Comparison of ENCODE assay signal across 1 cellular context in genomic region chr1:70221241-70222077, GRCh38.
TF ChIP-seq lines count a peak whose summit lies in the region.

SRSF11 (plus strand) TSS chr1:70221380; CDS start chr1:70221637, 257 bp downstream.

TF ChIP-seq in HepG2, 621 proteins besides CTCF, POLR2A, EP300 and RAD21 (continued from another document and continues in another):
- TF ChIP-seq GMEB2 (CRISPR knock-in tag; IDR thresholded peaks at IDR 0.05; ENCODE audit: low read depth) (peak; percentile 68), ZNF414 (CRISPR knock-in tag; IDR thresholded peaks at IDR 0.05) (peak; percentile 16; the same call in 1 of the 2 replicates), HNF4A (CRISPR knock-in tag; IDR thresholded peaks at IDR 0.05) (no peak), JARID2 (CRISPR knock-in tag; IDR thresholded peaks at IDR 0.05; ENCODE audit: insufficient replicate concordance) (no peak), SOX5 (CRISPR knock-in tag; IDR thresholded peaks at IDR 0.05; ENCODE audit: borderline replicate concordance) (peak; percentile 10; the same call in 1 of the 2 replicates), CBFB (CRISPR knock-in tag; IDR thresholded peaks at IDR 0.05) (peak; percentile 69), ZC3H13 (CRISPR knock-in tag; IDR thresholded peaks at IDR 0.05) (peak; percentile 64; the same call in 1 of the 2 replicates), AGO2 (optimal IDR thresholded peaks at IDR 0.05; ENCODE audit: low read depth, low read length) (peak; percentile 97), HDAC1 (CRISPR knock-in tag; IDR thresholded peaks at IDR 0.05) (peak; percentile 90), ZNF407 (CRISPR knock-in tag; IDR thresholded peaks at IDR 0.05; ENCODE audit: not compliant biosample characterization) (peak; percentile 72), PHF20 (CRISPR knock-in tag; IDR thresholded peaks at IDR 0.05) (peak; percentile 68), HINFP (CRISPR knock-in tag; IDR thresholded peaks at IDR 0.05; ENCODE audit: low read depth) (no peak), DMAP1 (CRISPR knock-in tag; IDR thresholded peaks at IDR 0.05) (peak; percentile 95), JUNB (CRISPR knock-in tag; IDR thresholded peaks at IDR 0.05; ENCODE audit: borderline replicate concordance) (peak; percentile 72; the same call in 1 of the 2 replicates), GABPA (IDR thresholded peaks at IDR 0.05; ENCODE audit: low read depth, low read length) (no peak), GABPA (CRISPR knock-in tag; IDR thresholded peaks at IDR 0.05; ENCODE audit: low read depth) (no peak), ZNF552 (CRISPR knock-in tag; IDR thresholded peaks at IDR 0.05; ENCODE audit: borderline replicate concordance) (peak; percentile 76; the same call in 1 of the 2 replicates), SCMH1 (CRISPR knock-in tag; IDR thresholded peaks at IDR 0.05; ENCODE audit: borderline replicate concordance) (no peak), ELF1 (CRISPR knock-in tag; IDR thresholded peaks at IDR 0.05) (peak; percentile 23; the same call in 1 of the 2 replicates), ZNF746 (CRISPR knock-in tag; IDR thresholded peaks at IDR 0.05) (0 out of 2 replicates have a peak, but pooled peaks have one; percentile 49), ARID5B (CRISPR knock-in tag; IDR thresholded peaks at IDR 0.05) (peak; percentile 66), CBX1 (IDR thresholded peaks at IDR 0.05; ENCODE audit: low read depth) (peak; percentile 53), ZNF224 (CRISPR knock-in tag; IDR thresholded peaks at IDR 0.05) (0 out of 2 replicates have a peak, but pooled peaks have one; percentile 60), RFXAP (CRISPR knock-in tag; IDR thresholded peaks at IDR 0.05; ENCODE audit: borderline replicate concordance) (no peak), HOXA9 (CRISPR knock-in tag; IDR thresholded peaks at IDR 0.05; ENCODE audit: borderline replicate concordance) (0 out of 2 replicates have a peak, but pooled peaks have one; percentile 41), NFYB (CRISPR knock-in tag; IDR thresholded peaks at IDR 0.05) (peak; percentile 37; the same call in 1 of the 2 replicates)
- TF ChIP-seq, protein P1, sequence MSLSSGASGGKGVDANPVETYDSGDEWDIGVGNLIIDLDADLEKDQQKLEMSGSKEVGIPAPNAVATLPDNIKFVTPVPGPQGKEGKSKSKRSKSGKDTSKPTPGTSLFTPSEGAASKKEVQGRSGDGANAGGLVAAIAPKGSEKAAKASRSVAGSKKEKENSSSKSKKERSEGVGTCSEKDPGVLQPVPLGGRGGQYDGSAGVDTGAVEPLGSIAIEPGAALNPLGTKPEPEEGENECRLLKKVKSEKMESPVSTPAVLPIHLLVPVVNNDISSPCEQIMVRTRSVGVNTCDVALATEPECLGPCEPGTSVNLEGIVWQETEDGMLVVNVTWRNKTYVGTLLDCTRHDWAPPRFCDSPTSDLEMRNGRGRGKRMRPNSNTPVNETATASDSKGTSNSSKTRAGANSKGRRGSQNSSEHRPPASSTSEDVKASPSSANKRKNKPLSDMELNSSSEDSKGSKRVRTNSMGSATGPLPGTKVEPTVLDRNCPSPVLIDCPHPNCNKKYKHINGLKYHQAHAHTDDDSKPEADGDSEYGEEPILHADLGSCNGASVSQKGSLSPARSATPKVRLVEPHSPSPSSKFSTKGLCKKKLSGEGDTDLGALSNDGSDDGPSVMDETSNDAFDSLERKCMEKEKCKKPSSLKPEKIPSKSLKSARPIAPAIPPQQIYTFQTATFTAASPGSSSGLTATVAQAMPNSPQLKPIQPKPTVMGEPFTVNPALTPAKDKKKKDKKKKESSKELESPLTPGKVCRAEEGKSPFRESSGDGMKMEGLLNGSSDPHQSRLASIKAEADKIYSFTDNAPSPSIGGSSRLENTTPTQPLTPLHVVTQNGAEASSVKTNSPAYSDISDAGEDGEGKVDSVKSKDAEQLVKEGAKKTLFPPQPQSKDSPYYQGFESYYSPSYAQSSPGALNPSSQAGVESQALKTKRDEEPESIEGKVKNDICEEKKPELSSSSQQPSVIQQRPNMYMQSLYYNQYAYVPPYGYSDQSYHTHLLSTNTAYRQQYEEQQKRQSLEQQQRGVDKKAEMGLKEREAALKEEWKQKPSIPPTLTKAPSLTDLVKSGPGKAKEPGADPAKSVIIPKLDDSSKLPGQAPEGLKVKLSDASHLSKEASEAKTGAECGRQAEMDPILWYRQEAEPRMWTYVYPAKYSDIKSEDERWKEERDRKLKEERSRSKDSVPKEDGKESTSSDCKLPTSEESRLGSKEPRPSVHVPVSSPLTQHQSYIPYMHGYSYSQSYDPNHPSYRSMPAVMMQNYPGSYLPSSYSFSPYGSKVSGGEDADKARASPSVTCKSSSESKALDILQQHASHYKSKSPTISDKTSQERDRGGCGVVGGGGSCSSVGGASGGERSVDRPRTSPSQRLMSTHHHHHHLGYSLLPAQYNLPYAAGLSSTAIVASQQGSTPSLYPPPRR (CRISPR knock-in tag; IDR thresholded peaks at IDR 0.05; ENCODE audit: borderline replicate concordance) = peak; percentile 33; the same call in 1 of the 2 replicates
- TF ChIP-seq, protein P2, sequence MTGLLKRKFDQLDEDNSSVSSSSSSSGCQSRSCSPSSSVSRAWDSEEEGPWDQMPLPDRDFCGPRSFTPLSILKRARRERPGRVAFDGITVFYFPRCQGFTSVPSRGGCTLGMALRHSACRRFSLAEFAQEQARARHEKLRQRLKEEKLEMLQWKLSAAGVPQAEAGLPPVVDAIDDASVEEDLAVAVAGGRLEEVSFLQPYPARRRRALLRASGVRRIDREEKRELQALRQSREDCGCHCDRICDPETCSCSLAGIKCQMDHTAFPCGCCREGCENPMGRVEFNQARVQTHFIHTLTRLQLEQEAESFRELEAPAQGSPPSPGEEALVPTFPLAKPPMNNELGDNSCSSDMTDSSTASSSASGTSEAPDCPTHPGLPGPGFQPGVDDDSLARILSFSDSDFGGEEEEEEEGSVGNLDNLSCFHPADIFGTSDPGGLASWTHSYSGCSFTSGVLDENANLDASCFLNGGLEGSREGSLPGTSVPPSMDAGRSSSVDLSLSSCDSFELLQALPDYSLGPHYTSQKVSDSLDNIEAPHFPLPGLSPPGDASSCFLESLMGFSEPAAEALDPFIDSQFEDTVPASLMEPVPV (CRISPR knock-in tag; IDR thresholded peaks at IDR 0.05) = peak; percentile 39; the same call in 1 of the 2 replicates
- TF ChIP-seq, protein P3, sequence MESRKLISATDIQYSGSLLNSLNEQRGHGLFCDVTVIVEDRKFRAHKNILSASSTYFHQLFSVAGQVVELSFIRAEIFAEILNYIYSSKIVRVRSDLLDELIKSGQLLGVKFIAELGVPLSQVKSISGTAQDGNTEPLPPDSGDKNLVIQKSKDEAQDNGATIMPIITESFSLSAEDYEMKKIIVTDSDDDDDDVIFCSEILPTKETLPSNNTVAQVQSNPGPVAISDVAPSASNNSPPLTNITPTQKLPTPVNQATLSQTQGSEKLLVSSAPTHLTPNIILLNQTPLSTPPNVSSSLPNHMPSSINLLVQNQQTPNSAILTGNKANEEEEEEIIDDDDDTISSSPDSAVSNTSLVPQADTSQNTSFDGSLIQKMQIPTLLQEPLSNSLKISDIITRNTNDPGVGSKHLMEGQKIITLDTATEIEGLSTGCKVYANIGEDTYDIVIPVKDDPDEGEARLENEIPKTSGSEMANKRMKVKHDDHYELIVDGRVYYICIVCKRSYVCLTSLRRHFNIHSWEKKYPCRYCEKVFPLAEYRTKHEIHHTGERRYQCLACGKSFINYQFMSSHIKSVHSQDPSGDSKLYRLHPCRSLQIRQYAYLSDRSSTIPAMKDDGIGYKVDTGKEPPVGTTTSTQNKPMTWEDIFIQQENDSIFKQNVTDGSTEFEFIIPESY (CRISPR knock-in tag; IDR thresholded peaks at IDR 0.05) = no peak
